Comparison of ENCODE assay signal across 2 cellular contexts in genomic region chr1:12168451-12169160, GRCh38.
TF ChIP-seq lines count a peak whose summit lies in the region.

No MANE protein-coding gene starts in this region.

TF ChIP-seq in liver, 16 proteins besides CTCF, POLR2A, EP300 and RAD21:
- TF ChIP-seq FOXA2 (IDR thresholded peaks at IDR 0.05) (no peak), HNF4A (conservative IDR thresholded peaks at IDR 0.05) (no peak), NR2F2 (IDR thresholded peaks at IDR 0.05) (no peak), ATF3 (IDR thresholded peaks at IDR 0.05) (no peak), YY1 (IDR thresholded peaks at IDR 0.05) (no peak)

TF ChIP-seq in HepG2, 621 proteins besides CTCF, POLR2A, EP300 and RAD21:
- no peak for TF ChIP-seq RERE (CRISPR knock-in tag; IDR thresholded peaks at IDR 0.05; ENCODE audit: low read depth)
- no peak for TF ChIP-seq SP2 (CRISPR knock-in tag; IDR thresholded peaks at IDR 0.05)
- TF ChIP-seq ZNF20 (CRISPR knock-in tag; IDR thresholded peaks at IDR 0.05), result no peak
- no peak for TF ChIP-seq SAFB2 (CRISPR knock-in tag; IDR thresholded peaks at IDR 0.05; ENCODE audit: borderline replicate concordance, low read depth)
- TF ChIP-seq ARNTL (CRISPR knock-in tag; IDR thresholded peaks at IDR 0.05), result no peak
- no peak for TF ChIP-seq ZNF276 (CRISPR knock-in tag; IDR thresholded peaks at IDR 0.05; ENCODE audit: low read depth)
- TF ChIP-seq ZNF891 (CRISPR knock-in tag; IDR thresholded peaks at IDR 0.05), result no peak
- no peak for TF ChIP-seq PLRG1 (conservative IDR thresholded peaks at IDR 0.05)
- no peak for TF ChIP-seq ZBTB43 (CRISPR knock-in tag; conservative IDR thresholded peaks at IDR 0.05)
- TF ChIP-seq ZNF331 (CRISPR knock-in tag; IDR thresholded peaks at IDR 0.05), result no peak
- TF ChIP-seq ZMYM4 (CRISPR knock-in tag; IDR thresholded peaks at IDR 0.05), result no peak
- no peak for TF ChIP-seq NCOA1 (CRISPR knock-in tag; IDR thresholded peaks at IDR 0.05)
- no peak for TF ChIP-seq SKI (IDR thresholded peaks at IDR 0.05; ENCODE audit: partially characterized antibody)
- TF ChIP-seq NFKBIZ (CRISPR knock-in tag; IDR thresholded peaks at IDR 0.05), result no peak
- no peak for TF ChIP-seq ZNF160 (CRISPR knock-in tag; IDR thresholded peaks at IDR 0.05)
- no peak for TF ChIP-seq DDIT3 (CRISPR knock-in tag; IDR thresholded peaks at IDR 0.05)
- TF ChIP-seq ZNF263 (CRISPR knock-in tag; IDR thresholded peaks at IDR 0.05), result no peak
- no peak for TF ChIP-seq ZNF451 (CRISPR knock-in tag; IDR thresholded peaks at IDR 0.05)
TF ChIP-seq in HepG2: peak in this region for 0.
